17 cellular contexts compared by ENCODE assay signal in the genomic region with DNA sequence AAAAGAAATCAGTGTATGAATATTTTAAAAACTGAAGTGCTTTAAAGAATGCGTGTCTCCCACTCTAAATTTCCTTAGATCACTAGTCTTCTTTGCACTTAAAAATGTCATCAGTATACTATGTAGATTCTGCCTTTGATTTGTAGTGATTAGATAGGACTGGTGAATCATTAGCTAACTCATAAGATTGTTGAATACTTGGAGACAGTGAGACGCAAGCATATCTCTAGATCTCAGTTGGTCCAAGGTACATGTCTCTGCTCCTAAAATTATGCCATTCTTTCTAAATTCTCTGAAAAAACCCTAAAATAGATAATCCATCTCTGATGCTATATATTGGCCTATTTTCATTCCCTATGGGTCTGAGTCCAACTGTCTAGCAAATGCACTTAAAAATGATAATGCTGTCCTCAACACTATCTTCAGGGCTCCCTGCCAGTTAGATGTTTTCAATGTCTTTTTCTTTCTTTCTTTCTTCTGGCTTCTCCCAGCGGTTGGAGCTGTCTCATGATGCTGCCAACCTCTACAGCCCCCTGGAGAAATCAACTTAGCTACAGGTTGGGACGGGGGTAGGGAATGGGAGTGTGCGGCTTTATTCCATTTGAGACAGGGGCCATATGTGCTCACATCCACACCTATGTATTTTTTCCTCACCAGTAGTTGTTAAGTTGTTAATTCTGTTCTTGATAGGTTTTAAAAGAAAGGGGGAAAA.
DNase-seq lines count a peak whose midpoint lies in the region; ATAC-seq and TF ChIP-seq lines count a peak whose summit lies in the region.
"Had no signal": no experiment of that assay in that cellular context is flagged by ENCODE, and none has a peak within 500 bp of the region (broad histone marks: within the 10 kb centered on the region; RNA-seq: fewer than 3 reads in every experiment).

No MANE protein-coding gene starts in this region.

- intact Hi-C loops in mammary epithelial cell (cut with micrococcal nuclease), result no loop called here
- intact Hi-C loops in breast epithelium (cut with DNase I; ENCODE audit: low total_unique reads), result no loop called here

- no peak overlapping the region for H2BK120ac ChIP-seq in trophoblast cell (ENCODE audit: insufficient read depth, low read length, poor library complexity)

- no TSS peak for BruUV-seq in mammary epithelial cell (replicated peaks; lab: Mats Ljungman, UMichigan)

- no peak overlapping the region for H3K18ac ChIP-seq in trophoblast cell (ENCODE audit: low read length)

- CTCF ChIA-PET in mammary epithelial cell (lab: Charles Lee; ENCODE audit: low non-redundant PET), result no interaction called here

- H4K20me1 ChIP-seq in mammary epithelial cell (ENCODE audit: insufficient read depth, low read length), result no peaks in the 10 kb centered on the region
- H4K20me1 ChIP-seq: BLaER1 had no signal

- H3K27ac ChIP-seq in mammary epithelial cell (ENCODE audit: insufficient read depth, low read depth, low read length) (no peak overlapping the region), breast epithelium (no peak overlapping the region), trophoblast cell (ENCODE audit: low read depth, low read length) (peak overlapping the region; percentile 43)
- H3K27ac ChIP-seq: BLaER1, esophagus squamous epithelium had no signal

- WGBS in mammary epithelial cell (ENCODE audit: low coverage, missing lambda C conversion rate), result 77% methylated on average over 5 of the region's 5 CpGs
- no CpG with 5 or more reads among the region's 5 CpGs for WGBS in trophoblast cell (ENCODE audit: extremely low coverage, insufficient coverage, insufficient read length)

- ATAC-seq in SK-N-SH treated with all-trans-retinoic acid at 6 μM for 48 hours, result peak; percentile 78
- ATAC-seq: stimulated activated naive B cell treated with anti-CD40 and anti-IgM and Interleukin-4, amounts not matched to agents 10 μg/mL and 1 μg/mL and 100 μg/mL, for 72 hours had no signal

- peaks cover 4% of the 10 kb centered on the region for H3K79me1 ChIP-seq in trophoblast cell (ENCODE audit: low read length)

- H3K79me2 ChIP-seq in mammary epithelial cell (ENCODE audit: insufficient read depth, low read length) (no peaks in the 10 kb centered on the region), trophoblast cell (ENCODE audit: control insufficient read depth, insufficient read depth, low read length, poor library complexity) (no peaks in the 10 kb centered on the region)

- peak overlapping the region; percentile 72 for H2AFZ ChIP-seq in mammary epithelial cell (ENCODE audit: low read depth, low read length)
- no peak overlapping the region for H2AFZ ChIP-seq in trophoblast cell (ENCODE audit: insufficient read depth, low read length, poor library complexity)

- TF ChIP-seq POLR2A in breast epithelium (IDR thresholded peaks at IDR 0.05), result no peak

- H3K14ac ChIP-seq in trophoblast cell (ENCODE audit: low read length), result no peak overlapping the region

- peak overlapping the region; percentile 19 for H4K91ac ChIP-seq in trophoblast cell (ENCODE audit: low read depth, low read length)

- peaks cover 30% of the 10 kb centered on the region for H3K4me1 ChIP-seq in mammary epithelial cell (ENCODE audit: insufficient read depth, low read length)
- H3K4me1 ChIP-seq in breast epithelium, result no peaks in the 10 kb centered on the region
- H3K4me1 ChIP-seq in trophoblast cell (ENCODE audit: control insufficient read depth in 1 of 2, insufficient read depth in 2 of 2, low read length in 2 of 2), result peaks cover 2 to 3% of the 10 kb centered on the region in 2 experiments
- H3K4me1 ChIP-seq: BLaER1 had no signal

- H3K36me3 ChIP-seq in mammary epithelial cell (ENCODE audit: insufficient read depth, low read length) (no peaks in the 10 kb centered on the region), breast epithelium (no peaks in the 10 kb centered on the region), trophoblast cell (ENCODE audit: control insufficient read depth in 1 of 2, insufficient read depth in 2 of 2, low read length in 2 of 2) (no peaks in the 10 kb centered on the region)
- H3K36me3 ChIP-seq: BLaER1, esophagus squamous epithelium had no signal

- dilution Hi-C loops in mammary epithelial cell (cut with HindIII; ENCODE audit: low sequenced_read_pairs), result no loop called here

- no peak overlapping the region for H2BK5ac ChIP-seq in trophoblast cell (ENCODE audit: low read depth, low read length, poor library complexity)

- no peak overlapping the region for H4K8ac ChIP-seq in trophoblast cell (ENCODE audit: low read depth, low read length)

- no peak overlapping the region for H2AK5ac ChIP-seq in trophoblast cell (ENCODE audit: low read length)

- H3K23ac ChIP-seq in trophoblast cell (ENCODE audit: low read length), result no peak overlapping the region

- no peaks in the 10 kb centered on the region for H3K27me3 ChIP-seq in mammary epithelial cell (ENCODE audit: insufficient read depth, low read length)
- H3K27me3 ChIP-seq in breast epithelium, result no peaks in the 10 kb centered on the region
- H3K27me3 ChIP-seq in trophoblast cell (ENCODE audit: insufficient read depth, low read length), result no peaks in the 10 kb centered on the region
- H3K27me3 ChIP-seq: BLaER1, esophagus squamous epithelium had no signal

- H3K9ac ChIP-seq in mammary epithelial cell (ENCODE audit: insufficient read depth, low read length) (no peak overlapping the region), trophoblast cell (ENCODE audit: low read length) (no peak overlapping the region)
- H3K9ac ChIP-seq: BLaER1 had no signal

- H3K9me3 ChIP-seq in mammary epithelial cell (replicated peaks; ENCODE audit: insufficient read depth, low read length) (no peaks in the 10 kb centered on the region), breast epithelium (no peaks in the 10 kb centered on the region), iPS-18c (ENCODE audit: control insufficient read depth, insufficient read depth, low read length) (no peaks in the 10 kb centered on the region), trophoblast cell (ENCODE audit: insufficient read depth, low read depth, low read length) (no peaks in the 10 kb centered on the region)
- H3K9me3 ChIP-seq: BLaER1, esophagus squamous epithelium had no signal

- H3K4me2 ChIP-seq in mammary epithelial cell (ENCODE audit: insufficient read depth, low read depth, low read length) (no peak overlapping the region), trophoblast cell (ENCODE audit: low read length) (peak overlapping the region; percentile 33)
- H3K4me2 ChIP-seq: BLaER1 had no signal

- H3K4ac ChIP-seq in trophoblast cell (ENCODE audit: low read depth, low read length), result no peak overlapping the region

- H4K12ac ChIP-seq in trophoblast cell (ENCODE audit: low read depth, low read length), result no peak overlapping the region

- no peak overlapping the region for H2BK12ac ChIP-seq in trophoblast cell (ENCODE audit: low read length)

- no peak for DNase-seq in mammary epithelial cell
- no peak for DNase-seq in breast epithelium (ENCODE audit: low spot score in 2 of 2)
- DNase-seq in trophoblast cell, result peak; percentile 33 to 73
- DNase-seq in ureter (ENCODE audit: low spot score), result no peak
- DNase-seq in activated effector memory CD4-positive, alpha-beta T cell treated with anti-CD3 and anti-CD28 coated beads, Interleukin-2, amount 50 U/mL, for 16 hours, result no peak
- no peak for DNase-seq in activated CD8-positive, alpha-beta memory T cell treated with anti-CD3 and anti-CD28 coated beads, Interleukin-2, amount 50 U/mL, for 48 hours
- DNase-seq: activated CD4-positive, alpha-beta T cell treated with anti-CD3 and anti-CD28 coated beads, Interleukin-2, amount 50 U/mL, for 4 hours; activated naive CD4-positive, alpha-beta T cell treated with anti-CD3 and anti-CD28 coated beads, Interleukin-2, amount 50 U/mL, for 16 hours; activated T-cell treated with anti-CD3 and anti-CD28 coated beads, Interleukin-2, amount 50 U/mL, for 1 hour; esophagus squamous epithelium; NCI-H1694 treated with DMSO at 0.1 percent for 48 hours; RPMI8226; stimulated activated naive B cell treated with anti-CD40 and anti-IgM and Interleukin-4, amounts not matched to agents 10 μg/mL and 1 μg/mL and 100 μg/mL, for 72 hours; T-helper 1 cell had no signal

- H3K4me3 ChIP-seq in mammary epithelial cell (replicated peaks in 1 of 3; ENCODE audit: insufficient read depth in 1 of 3, low read depth in 2 of 3, low read length in 3 of 3), result no peak overlapping the region
- no peak overlapping the region for H3K4me3 ChIP-seq in breast epithelium
- H3K4me3 ChIP-seq in iPS-18c (ENCODE audit: insufficient read depth, low read depth, low read length), result peak overlapping the region; percentile 15; the same call in 1 of the 2 replicates
- H3K4me3 ChIP-seq in trophoblast cell (ENCODE audit: low read depth, low read length), result no peak overlapping the region
- H3K4me3 ChIP-seq: BLaER1, esophagus squamous epithelium had no signal

- in situ Hi-C loops in mammary epithelial cell (cut with MboI; ENCODE audit: low sequenced_read_pairs in 2 of 2), result loop anchor here in 1 of 2 donors (10.0 kb wide), 1 partner anchor 553 kb away; no protein-coding TSS in a partner anchor

- TF ChIP-seq CTCF in mammary epithelial cell (conservative IDR thresholded peaks at IDR 0.05 in 1 of 2, IDR thresholded peaks at IDR 0.05 in 1 of 2; ENCODE audit: extremely low read depth in 1 of 2, insufficient read depth in 1 of 2, low read depth in 1 of 2, low read length in 2 of 2) (no peak), breast epithelium (IDR thresholded peaks at IDR 0.05) (no peak)

TF ChIP-seq in SK-N-SH treated with all-trans-retinoic acid at 6 μM for 48 hours, 23 proteins besides CTCF, POLR2A, EP300 and RAD21 (continues in another document):
- no peak for TF ChIP-seq ZNF70 (CRISPR knock-in tag; IDR thresholded peaks at IDR 0.05)
- no peak for TF ChIP-seq PPARA (CRISPR knock-in tag; IDR thresholded peaks at IDR 0.05; ENCODE audit: borderline replicate concordance)
- TF ChIP-seq BACH2 (CRISPR knock-in tag; IDR thresholded peaks at IDR 0.05; ENCODE audit: borderline replicate concordance), result no peak
- peak; percentile 94 for TF ChIP-seq ISL1 (CRISPR knock-in tag; IDR thresholded peaks at IDR 0.05)
- no peak for TF ChIP-seq GLIS3 (CRISPR knock-in tag; IDR thresholded peaks at IDR 0.05)

Comparison
In these comparisons a context has a peak if more than half of its experiments do, and no peak if none do; other contexts are left out.
1. DNase-seq: peak in trophoblast cell (2 of 2); none in mammary epithelial cell (single experiment), breast epithelium (0 of 2), ureter (single experiment), activated effector memory CD4-positive, alpha-beta T cell treated with anti-CD3 and anti-CD28 coated beads, Interleukin-2, amount 50 U/mL, for 16 hours (single experiment) and activated CD8-positive, alpha-beta memory T cell treated with anti-CD3 and anti-CD28 coated beads, Interleukin-2, amount 50 U/mL, for 48 hours (single experiment).